ENCODE assay signal across 13 cellular contexts in genomic region chr15:32918481-32919026, GRCh38.
"Had no signal": no experiment of that assay in that cellular context is flagged by ENCODE, and none has a peak within 500 bp of the region (broad histone marks: within the 10 kb centered on the region; RNA-seq: fewer than 3 reads in every experiment).

No MANE protein-coding gene starts in this region.

- H3K4me3 Mint-ChIP-seq: brain; mesothelial cell of epicardium; stimulated activated memory B cell treated with anti-CD40 and anti-IgM and Interleukin-4, amounts not matched to agents 10 μg/mL and 1 μg/mL and 100 μg/mL, for 72 hours had no signal

- H3K27ac Mint-ChIP-seq: brain; mesothelial cell of epicardium; progenitor cell of endocrine pancreas; stimulated activated memory B cell treated with anti-CD40 and anti-IgM and Interleukin-4, amounts not matched to agents 10 μg/mL and 1 μg/mL and 100 μg/mL, for 72 hours had no signal

- DNase-seq: activated CD4-positive, alpha-beta T cell treated with anti-CD3 and anti-CD28 coated beads, Interleukin-2, amount 50 U/mL, for 1 hour; activated naive CD4-positive, alpha-beta T cell treated with anti-CD3 and anti-CD28 coated beads, Interleukin-2, amount 50 U/mL, for 16 hours; dorsolateral prefrontal cortex; gastrocnemius medialis; heart right ventricle; right cardiac atrium had no signal

- H3K9me3 Mint-ChIP-seq: brain; mesothelial cell of epicardium; stimulated activated memory B cell treated with anti-CD40 and anti-IgM and Interleukin-4, amounts not matched to agents 10 μg/mL and 1 μg/mL and 100 μg/mL, for 72 hours had no signal

- H3K4me3 ChIP-seq: dorsolateral prefrontal cortex, esophagus muscularis mucosa, gastrocnemius medialis, heart right ventricle, tibial nerve had no signal

- ATAC-seq: gastrocnemius medialis; heart right ventricle; right cardiac atrium; stimulated activated memory B cell treated with anti-CD40 and anti-IgM and Interleukin-4, amounts not matched to agents 10 μg/mL and 1 μg/mL and 100 μg/mL, for 72 hours had no signal

- H3K4me1 Mint-ChIP-seq: mesothelial cell of epicardium had no signal

- H3K36me3 ChIP-seq: esophagus muscularis mucosa, gastrocnemius medialis, heart right ventricle, neutrophil, tibial nerve had no signal

- H3K27me3 ChIP-seq: dorsolateral prefrontal cortex, esophagus muscularis mucosa, gastrocnemius medialis, heart right ventricle, tibial nerve had no signal

- H3K4me1 ChIP-seq: gastrocnemius medialis, heart right ventricle, tibial nerve had no signal

- H3K27me3 Mint-ChIP-seq: brain; stimulated activated memory B cell treated with anti-CD40 and anti-IgM and Interleukin-4, amounts not matched to agents 10 μg/mL and 1 μg/mL and 100 μg/mL, for 72 hours had no signal

- H3K36me3 Mint-ChIP-seq: brain; mesothelial cell of epicardium; stimulated activated memory B cell treated with anti-CD40 and anti-IgM and Interleukin-4, amounts not matched to agents 10 μg/mL and 1 μg/mL and 100 μg/mL, for 72 hours had no signal

- H3K9me3 ChIP-seq: esophagus muscularis mucosa, gastrocnemius medialis, heart right ventricle, neutrophil, tibial nerve had no signal

- H3K27ac ChIP-seq: dorsolateral prefrontal cortex, gastrocnemius medialis, heart right ventricle, neutrophil, tibial nerve had no signal
